In the genomic region with DNA sequence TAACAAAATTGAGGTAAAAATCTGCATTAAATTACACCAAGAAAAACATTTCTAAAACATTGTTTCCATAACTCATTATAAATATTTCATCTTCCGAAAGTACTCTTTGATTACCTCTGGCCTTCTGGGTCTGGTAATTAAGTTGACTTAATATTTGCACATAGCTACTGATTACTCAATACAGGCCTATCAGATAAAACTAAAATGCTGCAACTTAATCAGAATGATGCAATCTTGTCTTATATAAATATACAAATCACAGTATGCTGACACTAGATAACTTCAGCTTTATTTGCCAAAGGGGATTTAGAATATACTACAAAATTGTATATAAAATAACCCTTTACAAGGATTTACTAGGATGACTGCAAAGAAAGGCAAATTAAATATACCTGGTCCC, we compare ENCODE assay signal across 21 cellular contexts. TPM values are rescaled to one million over a fixed set of nuclear protein-coding genes. Genes with fewer than 3 reads are reported as not detected.
DNase-seq lines count a peak whose midpoint lies in the region; ATAC-seq, FAIRE-seq and TF ChIP-seq lines count a peak whose summit lies in the region.
"Had no signal": no experiment of that assay in that cellular context is flagged by ENCODE, and none has a peak within 500 bp of the region (broad histone marks: within the 10 kb centered on the region; RNA-seq: fewer than 3 reads in every experiment).

No MANE protein-coding gene starts in this region.

- TF ChIP-seq CTCF in AG09319 (IDR thresholded peaks at IDR 0.05; ENCODE audit: low read depth, low read length) (no peak), choroid plexus epithelial cell (conservative IDR thresholded peaks at IDR 0.05; ENCODE audit: low read depth, low read length) (no peak), kidney (IDR thresholded peaks at IDR 0.05; ENCODE audit: borderline replicate concordance, extremely low read depth, insufficient read depth) (no peak)

- H3K4me1 ChIP-seq in kidney (ENCODE audit: control insufficient read depth in 1 of 2, insufficient read depth in 1 of 2, low read depth in 1 of 2, low read length in 2 of 2) = peaks cover 8 to 9% of the 10 kb centered on the region in 2 donors
- H3K4me1 ChIP-seq: A549 had no signal

- ATAC-seq in stimulated activated effector memory CD8-positive, alpha-beta T cell treated with anti-CD3 and anti-CD28 coated beads, Interleukin-12 subunit alpha, Interleukin-12 subunit beta, amount 100 ng/mL, for 72 hours = no peak
- ATAC-seq: A549 had no signal

- no peaks in the 10 kb centered on the region for H3K4me1 Mint-ChIP-seq in stimulated activated effector memory CD8-positive, alpha-beta T cell treated with anti-CD3 and anti-CD28 coated beads, Interleukin-12 subunit alpha, Interleukin-12 subunit beta, amount 100 ng/mL, for 72 hours
- H3K4me1 Mint-ChIP-seq: B cell; CD4-positive, alpha-beta memory T cell had no signal

- DNase-seq in AG09319 (ENCODE audit: extremely low read depth, low read depth) (peak; percentile 23), NCI-H146 (lab: John Stamatoyannopoulos, UW) (peak; percentile 52), choroid plexus epithelial cell (ENCODE audit: low read depth) (peak; percentile 44), kidney (no peak), urothelium cell line (ENCODE audit: low spot score) (no peak), HTR-8/SVneo (ENCODE audit: insufficient read length, low spot score) (no peak)
- no peak for DNase-seq in activated CD4-positive, alpha-beta T cell treated with anti-CD3 and anti-CD28 coated beads, Interleukin-2, amount 50 U/mL, for 4 hours
- DNase-seq in stimulated activated effector memory CD8-positive, alpha-beta T cell treated with anti-CD3 and anti-CD28 coated beads, Interleukin-12 subunit alpha, Interleukin-12 subunit beta, amount 100 ng/mL, for 72 hours (ENCODE audit: low spot score in 2 of 2) = no peak
- DNase-seq: CD4-positive, alpha-beta memory T cell; DND-41; GF-D8; GM23248; MM.1S; NCI-H1105 treated with DMSO at 0.1 percent for 48 hours; NCI-H2029; NCI-H510A treated with DMSO at 0.1 percent for 48 hours had no signal

- H3K36me3 ChIP-seq in kidney (ENCODE audit: control insufficient read depth in 1 of 2, insufficient read depth in 2 of 2, low read length in 2 of 2) = no peaks in the 10 kb centered on the region

- no peaks in the 10 kb centered on the region for H3K9me3 ChIP-seq in kidney (ENCODE audit: control insufficient read depth in 1 of 2, low read length in 2 of 2)
- H3K9me3 ChIP-seq: A549 had no signal

- no peak overlapping the region for H3K9ac ChIP-seq in kidney (ENCODE audit: low read length in 2 of 2)
- H3K9ac ChIP-seq: GM23248, KMS-11 had no signal

- FAIRE-seq in kidney (lab: Jason Lieb, UNC) (peak; percentile 45), urothelium cell line (lab: Jason Lieb, UNC) (no peak), HTR-8/SVneo (lab: Jason Lieb, UNC) (no peak)
- FAIRE-seq: A549, GM19239 had no signal

- H3K27ac ChIP-seq in kidney (ENCODE audit: low read depth in 2 of 2, low read length in 2 of 2) = no peak overlapping the region
- H3K27ac ChIP-seq: A549, GM23248, KMS-11, PC-9 had no signal

- H3K4me3 Mint-ChIP-seq in stimulated activated effector memory CD8-positive, alpha-beta T cell treated with anti-CD3 and anti-CD28 coated beads, Interleukin-12 subunit alpha, Interleukin-12 subunit beta, amount 100 ng/mL, for 72 hours = no peak overlapping the region
- H3K4me3 Mint-ChIP-seq: B cell; CD4-positive, alpha-beta memory T cell had no signal

- H3K4me3 ChIP-seq in choroid plexus epithelial cell (ENCODE audit: low read depth, low read length) = no peak overlapping the region
- no peak overlapping the region for H3K4me3 ChIP-seq in kidney (ENCODE audit: low read length in 2 of 2)
- H3K4me3 ChIP-seq: A549, GM23248, PC-9 had no signal

- peaks cover 10% of the 10 kb centered on the region for H3K36me3 Mint-ChIP-seq in stimulated activated effector memory CD8-positive, alpha-beta T cell treated with anti-CD3 and anti-CD28 coated beads, Interleukin-12 subunit alpha, Interleukin-12 subunit beta, amount 100 ng/mL, for 72 hours

- H3K27ac Mint-ChIP-seq in stimulated activated effector memory CD8-positive, alpha-beta T cell treated with anti-CD3 and anti-CD28 coated beads, Interleukin-12 subunit alpha, Interleukin-12 subunit beta, amount 100 ng/mL, for 72 hours = no peak overlapping the region
- H3K27ac Mint-ChIP-seq: B cell; CD4-positive, alpha-beta memory T cell had no signal

- intact Hi-C loops in kidney (cut with DNase I) = no loop called here

- H3K9me3 Mint-ChIP-seq in stimulated activated effector memory CD8-positive, alpha-beta T cell treated with anti-CD3 and anti-CD28 coated beads, Interleukin-12 subunit alpha, Interleukin-12 subunit beta, amount 100 ng/mL, for 72 hours = no peaks in the 10 kb centered on the region
- H3K9me3 Mint-ChIP-seq: CD4-positive, alpha-beta memory T cell had no signal

RNA-seq across cellular contexts. Expression of a gene that starts 49.3 kb away (rescaled TPM):
- total RNA-seq in kidney = 198 TPM
- 49.9 TPM for polyA plus RNA-seq in kidney (ENCODE audit: insufficient read depth, low read depth, low replicate concordance)

Comparison
In these comparisons a context has a peak if more than half of its experiments do, and no peak if none do; other contexts are left out.
1. DNase-seq: peak in AG09319 (single experiment), NCI-H146 (single experiment) and choroid plexus epithelial cell (single experiment); none in kidney (single experiment), urothelium cell line (single experiment), HTR-8/SVneo (single experiment), activated CD4-positive, alpha-beta T cell treated with anti-CD3 and anti-CD28 coated beads, Interleukin-2, amount 50 U/mL, for 4 hours (0 of 2) and stimulated activated effector memory CD8-positive, alpha-beta T cell treated with anti-CD3 and anti-CD28 coated beads, Interleukin-12 subunit alpha, Interleukin-12 subunit beta, amount 100 ng/mL, for 72 hours (0 of 2).